Comparison of ENCODE assay signal across 9 cellular contexts in genomic region chr3:16484216-16484615, GRCh38. TPM values are rescaled to one million over a fixed set of nuclear protein-coding genes. Genes with fewer than 3 reads are reported as not detected.
A peak's percentile ranks its signal among the peaks of the same experiment; 100 is the strongest.
DNase-seq lines count a peak whose midpoint lies in the region; ATAC-seq and TF ChIP-seq lines count a peak whose summit lies in the region.
"Had no signal": no experiment of that assay in that cellular context is flagged by ENCODE, and none has a peak within 500 bp of the region (broad histone marks: within the 10 kb centered on the region; RNA-seq: fewer than 3 reads in every experiment).

No MANE protein-coding gene starts in this region.

- H3K9me2 ChIP-seq in SK-N-SH: no peaks in the 10 kb centered on the region

- peaks cover 81% of the 10 kb centered on the region for H3K4me1 Mint-ChIP-seq in CD8-positive, alpha-beta T cell (ENCODE audit: low read depth)

- no peaks in the 10 kb centered on the region for H4K20me1 ChIP-seq in SK-N-SH (ENCODE audit: insufficient read depth)

- no peak overlapping the region for H3K18ac ChIP-seq in neuronal stem cell (ENCODE audit: low read length)

- peak overlapping the region; percentile 9 for H3K27ac Mint-ChIP-seq in CD8-positive, alpha-beta T cell

- H2BK15ac ChIP-seq in neuronal stem cell (ENCODE audit: low read length): no peak overlapping the region

- H3K27me3 Mint-ChIP-seq in CD8-positive, alpha-beta T cell (ENCODE audit: low read depth): no peaks in the 10 kb centered on the region

- peaks cover 52% of the 10 kb centered on the region for H3K36me3 Mint-ChIP-seq in CD8-positive, alpha-beta T cell

- no peak overlapping the region for H4K8ac ChIP-seq in neuronal stem cell (ENCODE audit: low read depth, low read length)

- H3K27me3 ChIP-seq in CD8-positive, alpha-beta T cell (ENCODE audit: insufficient read depth, low read length): no peaks in the 10 kb centered on the region
- no peaks in the 10 kb centered on the region for H3K27me3 ChIP-seq in SK-N-SH (ENCODE audit: insufficient read depth)
- no peaks in the 10 kb centered on the region for H3K27me3 ChIP-seq in neuronal stem cell (ENCODE audit: control insufficient read depth in 3 of 3, insufficient read depth in 3 of 3, low read depth in 1 of 3, low read length in 3 of 3)

- no peaks in the 10 kb centered on the region for H3K9me3 ChIP-seq in CD8-positive, alpha-beta T cell (ENCODE audit: low read length)
- H3K9me3 ChIP-seq in SK-N-SH (no peaks in the 10 kb centered on the region), neuronal stem cell (replicated peaks in 1 of 2; ENCODE audit: control insufficient read depth in 2 of 2, insufficient read depth in 1 of 2, low read depth in 1 of 2, low read length in 2 of 2) (no peaks in the 10 kb centered on the region)

- peaks cover 38% of the 10 kb centered on the region for H3K4me1 ChIP-seq in CD8-positive, alpha-beta T cell (ENCODE audit: insufficient read depth, low read length)
- H3K4me1 ChIP-seq in SK-N-SH (ENCODE audit: control insufficient read depth in 1 of 2, insufficient read depth in 2 of 2, low read depth in 1 of 2, low read length in 1 of 2) (peaks cover 31 to 50% of the 10 kb centered on the region in 2 experiments), neuronal stem cell (ENCODE audit: control insufficient read depth in 2 of 2, insufficient read depth in 1 of 2, low read depth in 1 of 2, low read length in 2 of 2) (peaks cover 2 to 6% of the 10 kb centered on the region in 2 donors)

- intact Hi-C loops in CD8-positive, alpha-beta T cell (cut with DNase I, micrococcal nuclease): no loop called here

- H3K23ac ChIP-seq in neuronal stem cell (ENCODE audit: low read depth, low read length, poor library complexity): no peak overlapping the region

- CTCF ChIA-PET in CD8-positive, alpha-beta T cell (lab: Charles Lee): interaction anchor here (1.1 to 4.2 kb wide), 3 partner anchors 8 to 32 kb away, joined by 3 to 13 read pairs (median 4); no protein-coding TSS in a partner anchor
- CTCF ChIA-PET in SK-N-SH (lab: Yijun Ruan, JAX): interaction anchor here (1.1 kb wide), 1 partner anchor 33 kb away, joined by 4 read pairs; no protein-coding TSS in a partner anchor

- peak overlapping the region; percentile 61 for H3K4me2 ChIP-seq in SK-N-SH
- H3K4me2 ChIP-seq in neuronal stem cell (ENCODE audit: insufficient read depth, low read length, poor library complexity, severe bottlenecking): no peak overlapping the region

- no peak overlapping the region for H3K4ac ChIP-seq in neuronal stem cell (ENCODE audit: low read length)

- WGBS in SK-N-SH (ENCODE audit: low lambda C conversion rate): 28% methylated on average over 6 of the region's 6 CpGs
- no CpG with 5 or more reads among the region's 6 CpGs for WGBS in neuronal stem cell (ENCODE audit: extremely low coverage in 2 of 2, insufficient read length in 2 of 2, insufficient replicate concordance in 1 of 2), 2 donors

- no peaks in the 10 kb centered on the region for H3K36me3 ChIP-seq in CD8-positive, alpha-beta T cell (ENCODE audit: insufficient read depth, low read length)
- H3K36me3 ChIP-seq in SK-N-SH (replicated peaks in 1 of 2; ENCODE audit: control insufficient read depth in 1 of 2, insufficient read depth in 2 of 2, low read length in 1 of 2) (peaks cover 0 to 5% of the 10 kb centered on the region in 2 experiments), neuronal stem cell (replicated peaks in 1 of 2; ENCODE audit: control insufficient read depth in 2 of 2, insufficient read depth in 2 of 2, low read length in 2 of 2) (no peaks in the 10 kb centered on the region)

- H3K4me3 Mint-ChIP-seq in CD8-positive, alpha-beta T cell: no peak overlapping the region

- H3K9me3 Mint-ChIP-seq in CD8-positive, alpha-beta T cell: no peaks in the 10 kb centered on the region

- H3K14ac ChIP-seq in neuronal stem cell (ENCODE audit: low read length): no peak overlapping the region

- no peak overlapping the region for H2BK120ac ChIP-seq in neuronal stem cell (ENCODE audit: low read depth, low read length)

- no peak for DNase-seq in CD8-positive, alpha-beta T cell
- DNase-seq in SK-N-SH (no peak), fibroblast of villous mesenchyme (ENCODE audit: low read depth) (peak; percentile 100), renal cortical epithelial cell (ENCODE audit: low read depth) (peak; percentile 93), neuronal stem cell (ENCODE audit: low spot score) (no peak), OCI-M1 (lab: John Stamatoyannopoulos, UW) (no peak)
- DNase-seq in activated CD4-positive, alpha-beta T cell treated with anti-CD3 and anti-CD28 coated beads for 4 hours: no peak
- DNase-seq: NCI-H82 had no signal

- peaks cover 22% of the 10 kb centered on the region for H3F3A ChIP-seq in SK-N-SH (replicated peaks; ENCODE audit: insufficient read depth)

- no peak overlapping the region for H4K91ac ChIP-seq in neuronal stem cell (ENCODE audit: low read depth, low read length, poor library complexity)

- no peak overlapping the region for H2BK12ac ChIP-seq in neuronal stem cell (ENCODE audit: low read length)

- H3K27ac ChIP-seq in CD8-positive, alpha-beta T cell (ENCODE audit: low read depth, low read length): no peak overlapping the region
- H3K27ac ChIP-seq in SK-N-SH (ENCODE audit: low read depth in 2 of 2, low read length in 1 of 2) (peak overlapping the region; percentile 78 to 84), neuronal stem cell (replicated peaks; ENCODE audit: low read length) (no peak overlapping the region)

- POLR2A ChIA-PET in CD8-positive, alpha-beta T cell (lab: Charles Lee): interaction anchor here (0.8 kb wide), 1 partner anchor 12 kb away, joined by 3 read pairs; no protein-coding TSS in a partner anchor
- POLR2A ChIA-PET in SK-N-SH (lab: Yijun Ruan, JAX): no interaction called here

- H3K9ac ChIP-seq in SK-N-SH (no peak overlapping the region; the same call in 1 of the 2 replicates), neuronal stem cell (ENCODE audit: low read depth, low read length, poor library complexity) (no peak overlapping the region)

- TF ChIP-seq EP300 in SK-N-SH (IDR thresholded peaks at IDR 0.05; ENCODE audit: borderline replicate concordance in 1 of 2, low read depth in 1 of 2, low read length in 1 of 2): peak in 1 of 2 experiments; percentile 83; a peak in 1 of 4 replicates

- no peak for TF ChIP-seq CTCF in CD8-positive, alpha-beta T cell (IDR thresholded peaks at IDR 0.05)
- no peak for TF ChIP-seq CTCF in SK-N-SH (IDR thresholded peaks at IDR 0.05)
- TF ChIP-seq CTCF in fibroblast of villous mesenchyme (IDR thresholded peaks at IDR 0.05; ENCODE audit: insufficient read depth, low read depth, low read length): no peak

- no peak for TF ChIP-seq RAD21 in SK-N-SH (IDR thresholded peaks at IDR 0.05; ENCODE audit: low read length)

- no peak overlapping the region for H3K4me3 ChIP-seq in CD8-positive, alpha-beta T cell (ENCODE audit: low read depth, low read length)
- no peak overlapping the region for H3K4me3 ChIP-seq in SK-N-SH (ENCODE audit: low read depth in 2 of 2, low read length in 1 of 2)
- no peak overlapping the region for H3K4me3 ChIP-seq in fibroblast of villous mesenchyme (ENCODE audit: low read depth, low read length)
- no peak overlapping the region for H3K4me3 ChIP-seq in neuronal stem cell (ENCODE audit: low read length in 2 of 2)

- peaks cover 31% of the 10 kb centered on the region for H3K79me2 ChIP-seq in SK-N-SH (ENCODE audit: insufficient read depth)

- ATAC-seq in CD8-positive, alpha-beta T cell: no peak
- ATAC-seq in GM18517 (IDR thresholded peaks at IDR 0.05; ENCODE audit: unreplicated experiment): no peak

- H2AFZ ChIP-seq in SK-N-SH (ENCODE audit: low read depth) (no peak overlapping the region), neuronal stem cell (ENCODE audit: low read length) (no peak overlapping the region)

- no peak overlapping the region for H2AK5ac ChIP-seq in neuronal stem cell (ENCODE audit: low read depth, low read length)

- H2BK5ac ChIP-seq in neuronal stem cell (ENCODE audit: low read length): no peak overlapping the region

- H3K79me1 ChIP-seq in neuronal stem cell (ENCODE audit: low read depth, low read length): no peaks in the 10 kb centered on the region

TF ChIP-seq in SK-N-SH, 30 proteins besides CTCF, POLR2A, EP300 and RAD21 (continues in another document):
- TF ChIP-seq SMC3 (IDR thresholded peaks at IDR 0.05; ENCODE audit: low read depth, low read length) (no peak), MXI1 (IDR thresholded peaks at IDR 0.05; ENCODE audit: low read depth, low read length) (no peak), NRF1 (IDR thresholded peaks at IDR 0.05; ENCODE audit: low read depth, low read length) (no peak), EZH2phosphoT487 (IDR thresholded peaks at IDR 0.05; ENCODE audit: borderline replicate concordance, low read depth) (no peak), GABPA (IDR thresholded peaks at IDR 0.05; ENCODE audit: low read depth) (no peak), GATA2 (CRISPR knock-in tag; IDR thresholded peaks at IDR 0.05) (no peak), POLR2AphosphoS5 (IDR thresholded peaks at IDR 0.05; ENCODE audit: low read depth, low read length) (peak; percentile 25; the same call in 1 of the 2 replicates)
- TF ChIP-seq, protein P1, sequence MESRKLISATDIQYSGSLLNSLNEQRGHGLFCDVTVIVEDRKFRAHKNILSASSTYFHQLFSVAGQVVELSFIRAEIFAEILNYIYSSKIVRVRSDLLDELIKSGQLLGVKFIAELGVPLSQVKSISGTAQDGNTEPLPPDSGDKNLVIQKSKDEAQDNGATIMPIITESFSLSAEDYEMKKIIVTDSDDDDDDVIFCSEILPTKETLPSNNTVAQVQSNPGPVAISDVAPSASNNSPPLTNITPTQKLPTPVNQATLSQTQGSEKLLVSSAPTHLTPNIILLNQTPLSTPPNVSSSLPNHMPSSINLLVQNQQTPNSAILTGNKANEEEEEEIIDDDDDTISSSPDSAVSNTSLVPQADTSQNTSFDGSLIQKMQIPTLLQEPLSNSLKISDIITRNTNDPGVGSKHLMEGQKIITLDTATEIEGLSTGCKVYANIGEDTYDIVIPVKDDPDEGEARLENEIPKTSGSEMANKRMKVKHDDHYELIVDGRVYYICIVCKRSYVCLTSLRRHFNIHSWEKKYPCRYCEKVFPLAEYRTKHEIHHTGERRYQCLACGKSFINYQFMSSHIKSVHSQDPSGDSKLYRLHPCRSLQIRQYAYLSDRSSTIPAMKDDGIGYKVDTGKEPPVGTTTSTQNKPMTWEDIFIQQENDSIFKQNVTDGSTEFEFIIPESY (IDR thresholded peaks at IDR 0.05; ENCODE audit: borderline replicate concordance, low read depth): 0 out of 2 replicates have a peak, but pooled peaks have one; percentile 22

RNA-seq across cellular contexts. Expression of gene RFTN1, which starts 29.3 kb away (rescaled TPM):
- 10 to 100 TPM; 72.9 to 75.2 TPM for total RNA-seq in CD8-positive, alpha-beta T cell
- 21.2 and 22.6 TPM in 2 replicates for polyA plus RNA-seq in SK-N-SH (2012; rRNA removed)
- 24.3 and 25.7 TPM in 2 replicates for polyA plus RNA-seq in SK-N-SH (2012; cell fraction: cytosol; rRNA removed)
- polyA plus RNA-seq in SK-N-SH (2012; cell fraction: nucleus; rRNA removed): 27.3 and 28.7 TPM in 2 replicates
- total RNA-seq in fibroblast of villous mesenchyme (73.0 and 74.7 TPM in 2 replicates), renal cortical epithelial cell (43.2 and 46.7 TPM in 2 replicates)
- polyA plus RNA-seq in neuronal stem cell (2013, experiment 1 of 2): 0.78 TPM
- 0.76 TPM for polyA plus RNA-seq in neuronal stem cell (2013, experiment 2 of 2)

Comparison
In these comparisons a context has a peak if more than half of its experiments do, and no peak if none do; other contexts are left out.
1. DNase-seq: peak in fibroblast of villous mesenchyme (single experiment) and renal cortical epithelial cell (single experiment); none in CD8-positive, alpha-beta T cell (0 of 7), SK-N-SH (single experiment), neuronal stem cell (single experiment), activated CD4-positive, alpha-beta T cell treated with anti-CD3 and anti-CD28 coated beads for 4 hours (0 of 2) and OCI-M1 (single experiment).
2. H3K27ac ChIP-seq: peak in SK-N-SH (2 of 2); none in CD8-positive, alpha-beta T cell (single experiment) and neuronal stem cell (single experiment).